Comparison of ENCODE assay signal across 23 cellular contexts in the genomic region with DNA sequence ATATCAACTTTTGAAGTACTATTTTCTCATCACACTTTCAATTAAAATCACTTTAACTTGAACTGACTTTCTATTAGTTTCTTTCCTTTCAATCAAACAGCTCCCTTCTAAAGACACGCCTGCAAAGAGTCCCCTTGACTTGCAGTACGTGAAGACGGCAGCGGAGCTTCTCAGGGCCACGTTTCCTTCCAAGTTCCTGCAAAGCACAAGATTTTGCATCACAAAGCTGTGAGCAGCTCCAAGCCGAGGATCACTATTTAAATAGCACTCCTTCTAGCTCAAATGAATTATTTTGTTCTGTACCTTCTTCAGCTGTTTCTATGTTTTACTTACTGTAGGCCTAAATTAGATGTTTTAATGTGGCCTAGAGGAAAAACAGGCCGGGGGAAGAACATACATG. TPM values are rescaled to one million over a fixed set of nuclear protein-coding genes. Genes with fewer than 3 reads are reported as not detected.
A peak's percentile ranks its signal among the peaks of the same experiment; 100 is the strongest.
DNase-seq lines count a peak whose midpoint lies in the region; ATAC-seq, FAIRE-seq and TF ChIP-seq lines count a peak whose summit lies in the region.
"Had no signal": no experiment of that assay in that cellular context is flagged by ENCODE, and none has a peak within 500 bp of the region (broad histone marks: within the 10 kb centered on the region; RNA-seq: fewer than 3 reads in every experiment).

No MANE protein-coding gene starts in this region.

- CTCF ChIA-PET in H1 (lab: Charles Lee; ENCODE audit: partially characterized antibody) = interaction anchor here (1.1 to 1.7 kb wide), 6 partner anchors 8 to 215 kb away, joined by 3 to 6 read pairs (median 4); no protein-coding TSS in a partner anchor

- H3K9ac ChIP-seq in H9 (ENCODE audit: extremely low read depth, insufficient read length, low read length) = no peak overlapping the region
- no peak overlapping the region for H3K9ac ChIP-seq in H1 (replicated peaks in 1 of 4; ENCODE audit: extremely low read depth in 1 of 4, low read depth in 3 of 4, low read length in 3 of 4)
- no peak overlapping the region for H3K9ac ChIP-seq in iPS-20b (ENCODE audit: low read depth, low read length)

- H4K20me1 ChIP-seq in H9 (ENCODE audit: control insufficient read depth, insufficient read depth, insufficient read length) (no peaks in the 10 kb centered on the region), H1 (replicated peaks in 1 of 2; ENCODE audit: control insufficient read depth in 1 of 2, insufficient read depth in 2 of 2, low read length in 2 of 2) (no peaks in the 10 kb centered on the region)

- H3K27ac Mint-ChIP-seq in H9 = peak overlapping the region in 2 of 3 experiments; percentile 53 to 88; a peak in 4 of 7 replicates
- no peak overlapping the region for H3K27ac Mint-ChIP-seq in T-helper 17 cell
- H3K27ac Mint-ChIP-seq: CD14-positive monocyte had no signal

- no peak overlapping the region for H4K91ac ChIP-seq in H9 (ENCODE audit: insufficient read length, low read depth, low read length)
- no peak overlapping the region for H4K91ac ChIP-seq in H1 (replicated peaks; ENCODE audit: insufficient read length, low read length)

- H3K4me3 ChIP-seq in H1 (ENCODE audit: extremely low read depth in 1 of 4, insufficient read depth in 2 of 4, low read depth in 3 of 4, low read length in 4 of 4) = peak overlapping the region in 1 of 4 experiments; percentile 30; a peak in 1 of 8 replicates
- 0 out of 2 replicates have a peak overlapping the region, but pooled peaks have one; percentile 5 for H3K4me3 ChIP-seq in iPS-20b (ENCODE audit: low read length)
- no peak overlapping the region for H3K4me3 ChIP-seq in aorta (ENCODE audit: low read length in 2 of 2)
- H3K4me3 ChIP-seq: SJCRH30 had no signal

- H3K27me3 ChIP-seq in H9 (ENCODE audit: insufficient read depth, low read length) (no peaks in the 10 kb centered on the region), H1 (replicated peaks in 1 of 4; ENCODE audit: control insufficient read depth in 3 of 4, extremely low read depth in 1 of 4, insufficient read depth in 3 of 4, low read length in 3 of 4) (peaks cover 0 to 1% (median 0%) of the 10 kb centered on the region in 4 experiments; a peak in 1 of 7 replicates), iPS-20b (ENCODE audit: insufficient read depth, low read length) (no peaks in the 10 kb centered on the region), aorta (ENCODE audit: control insufficient read depth in 1 of 2, insufficient read depth in 2 of 2, low read length in 1 of 2) (no peaks in the 10 kb centered on the region)
- H3K27me3 ChIP-seq: SJCRH30 had no signal

- TF ChIP-seq POLR2A in H1 (IDR thresholded peaks at IDR 0.05; ENCODE audit: control extremely low read depth in 1 of 2, low read depth in 2 of 2, low read length in 2 of 2) = no peak
- no peak for TF ChIP-seq POLR2A in GM18505 (IDR thresholded peaks at IDR 0.05; ENCODE audit: borderline replicate concordance, extremely low read depth, insufficient read depth, insufficient read length)

- no peak; a peak in 1 of 4 replicates for TF ChIP-seq RAD21 in H1 (IDR thresholded peaks at IDR 0.05 in 1 of 2, conservative IDR thresholded peaks at IDR 0.05 in 1 of 2; ENCODE audit: low read depth in 2 of 2, low read length in 2 of 2)

- no peaks in the 10 kb centered on the region for H3K79me1 ChIP-seq in H9 (ENCODE audit: insufficient read depth, low read depth, low read length, poor library complexity, severe bottlenecking)
- H3K79me1 ChIP-seq in H1 (ENCODE audit: low read depth, low read length) = no peaks in the 10 kb centered on the region

- POLR2A ChIA-PET in H1 (lab: Charles Lee; ENCODE audit: partially characterized antibody) = interaction anchor here (1.3 kb wide), 1 partner anchor 31 kb away, joined by 4 read pairs; the partner anchor contains the start of genes ACP1 and SH3YL1

- H2BK20ac ChIP-seq in H9 (ENCODE audit: low read depth, low read length, poor library complexity, severe bottlenecking) (no peak overlapping the region), H1 (ENCODE audit: low read length) (no peak overlapping the region)

- H4K8ac ChIP-seq in H9 (replicated peaks; ENCODE audit: insufficient read length, low read depth, low read length) (no peak overlapping the region), H1 (ENCODE audit: extremely low read depth, insufficient read depth, low read length) (no peak overlapping the region)

- no peak overlapping the region for H3K14ac ChIP-seq in H9 (ENCODE audit: insufficient read depth, low read length)
- H3K14ac ChIP-seq in H1 (ENCODE audit: insufficient read length) = no peak overlapping the region

- H2BK5ac ChIP-seq in H9 (ENCODE audit: insufficient read length, low read length) = no peak overlapping the region
- no peak overlapping the region for H2BK5ac ChIP-seq in H1 (ENCODE audit: low read depth, low read length)

- WGBS in H9 (ENCODE audit: extremely low coverage, insufficient read length, low lambda C conversion rate) = no CpG with 5 or more reads among the region's 7 CpGs
- 19% methylated on average over 7 of the region's 7 CpGs; no CpG with 5 or more reads in 1 of the 2 experiments for WGBS in H1 (ENCODE audit: extremely low coverage in 1 of 2, insufficient coverage in 1 of 2, insufficient read length in 1 of 2, insufficient replicate concordance in 2 of 2, low coverage in 1 of 2, low lambda C conversion rate in 2 of 2, missing lambda C conversion rate in 1 of 2), 2 experiments
- 39 to 47% methylated on average over 7 of the region's 7 CpGs for WGBS in aorta, 2 donors

- FAIRE-seq in H1 (lab: Jason Lieb, UNC) = peak; percentile 63
- FAIRE-seq: A204.1, D721Med, GM19239, RCC 7860 had no signal

- H3K18ac ChIP-seq in H9 (ENCODE audit: insufficient read length, low read depth, low read length) (no peak overlapping the region), H1 (ENCODE audit: extremely low read depth, low read length) (no peak overlapping the region)

- H2BK15ac ChIP-seq in H9 (ENCODE audit: low read depth, low read length) = no peak overlapping the region
- no peak overlapping the region for H2BK15ac ChIP-seq in H1 (ENCODE audit: low read length)

- intact Hi-C loops in aorta (cut with DNase I) = no loop called here

- no peak overlapping the region for H3K27ac ChIP-seq in H9 (ENCODE audit: insufficient read length, low read depth, low read length)
- no peak overlapping the region for H3K27ac ChIP-seq in H1 (ENCODE audit: low read depth, low read length)
- H3K27ac ChIP-seq in iPS-20b (ENCODE audit: low read length) = no peak overlapping the region
- no peak overlapping the region for H3K27ac ChIP-seq in aorta (ENCODE audit: low read depth in 1 of 2, low read length in 2 of 2)
- H3K27ac ChIP-seq: SJCRH30 had no signal

- TF ChIP-seq CTCF in H9 (conservative IDR thresholded peaks at IDR 0.05) = no peak
- no peak for TF ChIP-seq CTCF in H1 (IDR thresholded peaks at IDR 0.05; ENCODE audit: control extremely low read depth in 1 of 3, insufficient read depth in 1 of 3, low read depth in 1 of 3, low read length in 3 of 3)

- no peak overlapping the region for H2BK120ac ChIP-seq in H9 (ENCODE audit: low read depth, low read length, poor library complexity, severe bottlenecking)
- no peak overlapping the region for H2BK120ac ChIP-seq in H1 (replicated peaks; ENCODE audit: low read depth, low read length)

- H2AFZ ChIP-seq in H9 (ENCODE audit: low read length) (no peak overlapping the region), H1 (ENCODE audit: low read length) (no peak overlapping the region)

- H3K4me1 Mint-ChIP-seq in H9 (peaks cover 23 to 25% of the 10 kb centered on the region in 2 experiments), T-helper 17 cell (peaks cover 2% of the 10 kb centered on the region)
- H3K4me1 Mint-ChIP-seq: CD14-positive monocyte had no signal

- no peaks in the 10 kb centered on the region for H3K79me2 ChIP-seq in H9 (ENCODE audit: insufficient read depth, low read length)
- H3K79me2 ChIP-seq in H1 (ENCODE audit: control insufficient read depth in 1 of 2, insufficient read depth in 2 of 2, low read length in 2 of 2) = no peaks in the 10 kb centered on the region

- H3K4me2 ChIP-seq in H9 (ENCODE audit: insufficient read depth, insufficient read length, low read length) (no peak overlapping the region), H1 (ENCODE audit: insufficient read depth in 1 of 2, low read depth in 2 of 2, low read length in 2 of 2) (peak overlapping the region in 1 of 2 experiments; percentile 41; a peak in 1 of 4 replicates)

- no peak overlapping the region for H4K5ac ChIP-seq in H9 (ENCODE audit: insufficient read length, low read depth, low read length)
- no peak overlapping the region for H4K5ac ChIP-seq in H1 (ENCODE audit: insufficient read length, low read depth, low read length)

- H2AK5ac ChIP-seq in H9 (ENCODE audit: insufficient read length, low read length) = no peak overlapping the region
- no peak overlapping the region for H2AK5ac ChIP-seq in H1 (ENCODE audit: low read depth, low read length)

- no peak overlapping the region for H3K4ac ChIP-seq in H9 (ENCODE audit: low read depth, low read length)
- H3K4ac ChIP-seq in H1 (replicated peaks; ENCODE audit: insufficient read length, low read depth, low read length) = no peak overlapping the region

- H3T11ph ChIP-seq in H9 (ENCODE audit: low read length) = no peak overlapping the region

- no peak overlapping the region for H3K56ac ChIP-seq in H9 (ENCODE audit: insufficient read length, low read depth, low read length)
- no peak overlapping the region for H3K56ac ChIP-seq in H1 (replicated peaks; ENCODE audit: insufficient read length, low read depth, low read length)

- no peak overlapping the region for H3K23ac ChIP-seq in H9 (ENCODE audit: insufficient read length, low read depth, low read length)
- no peak overlapping the region for H3K23ac ChIP-seq in H1 (ENCODE audit: insufficient read length)

- no peaks in the 10 kb centered on the region for H3K9me3 ChIP-seq in H9 (ENCODE audit: control insufficient read depth, low read depth, low read length)
- H3K9me3 ChIP-seq in H1 (ENCODE audit: insufficient read depth in 2 of 2, low read depth in 1 of 2, low read length in 1 of 2) = no peaks in the 10 kb centered on the region
- no peaks in the 10 kb centered on the region for H3K9me3 ChIP-seq in iPS-20b (ENCODE audit: insufficient read depth, low read depth, low read length)
- H3K9me3 ChIP-seq in T-helper 17 cell (ENCODE audit: control insufficient read depth, low read length, poor library complexity, severe bottlenecking) = no peaks in the 10 kb centered on the region
- no peaks in the 10 kb centered on the region for H3K9me3 ChIP-seq in aorta (ENCODE audit: control insufficient read depth, low read length)
- H3K9me3 ChIP-seq: SJCRH30 had no signal

- DNase-seq in H9 (peak; percentile 73), H1 (ENCODE audit: low read depth in 1 of 2, low spot score in 2 of 2) (peak in 1 of 2 experiments; percentile 36), superior temporal gyrus (ENCODE audit: extremely low spot score) (peak; percentile 24), T-helper 17 cell (no peak), aorta (no peak)
- DNase-seq: DMS53, GF-D8, Kasumi-1, NCI-H1417 treated with DMSO at 0.1 percent for 48 hours, NCI-H187, NCI-H446, NCI-H526, OCI-M1, SJCRH30 had no signal

- peak overlapping the region in 1 of 2 experiments; percentile 65; a peak in 1 of 5 replicates for H3K4me3 Mint-ChIP-seq in H9
- H3K4me3 Mint-ChIP-seq in T-helper 17 cell = no peak overlapping the region
- H3K4me3 Mint-ChIP-seq: CD14-positive monocyte had no signal

- no peaks in the 10 kb centered on the region; a peak in 1 of 8 replicates for H3K36me3 ChIP-seq in H1 (ENCODE audit: control insufficient read depth in 2 of 4, insufficient read depth in 4 of 4, low read length in 3 of 4)
- H3K36me3 ChIP-seq in iPS-20b (ENCODE audit: insufficient read depth, low read depth, low read length) = peaks cover 1% of the 10 kb centered on the region; the same call in 1 of the 2 replicates
- peaks cover 4 to 9% of the 10 kb centered on the region in 2 donors for H3K36me3 ChIP-seq in aorta (ENCODE audit: control insufficient read depth in 1 of 2, insufficient read depth in 2 of 2, low read length in 1 of 2)
- H3K36me3 ChIP-seq: SJCRH30 had no signal

- ATAC-seq in T-helper 17 cell (no peak), GM18505 (IDR thresholded peaks at IDR 0.05; ENCODE audit: unreplicated experiment) (no peak), aorta (ENCODE audit: low FRiP score) (no peak)
- ATAC-seq: HCT116 had no signal

- H3K36me3 Mint-ChIP-seq in H9 (ENCODE audit: insufficient read depth in 1 of 3, low read depth in 3 of 3) (peaks cover 0 to 10% (median 8%) of the 10 kb centered on the region in 3 experiments; a peak in 6 of 7 replicates), T-helper 17 cell (ENCODE audit: low read depth) (peaks cover 2% of the 10 kb centered on the region)

- H3K23me2 ChIP-seq in H9 (ENCODE audit: insufficient read length, low read depth, low read length, poor library complexity, severe bottlenecking) (no peaks in the 10 kb centered on the region), H1 (ENCODE audit: low read depth, low read length) (no peaks in the 10 kb centered on the region)

- H3K9me3 Mint-ChIP-seq in H9 = peaks cover 0 to 2% of the 10 kb centered on the region in 2 experiments; a peak in 1 of 5 replicates
- H3K9me3 Mint-ChIP-seq: CD14-positive monocyte had no signal

- H3K4me1 ChIP-seq in H9 (ENCODE audit: insufficient read depth, low read length) (no peaks in the 10 kb centered on the region), H1 (replicated peaks in 1 of 4; ENCODE audit: control insufficient read depth in 3 of 4, insufficient read depth in 4 of 4, low read length in 3 of 4) (peaks cover 0 to 3% (median 2%) of the 10 kb centered on the region in 4 experiments), iPS-20b (ENCODE audit: insufficient read depth, low read length) (peaks cover 5% of the 10 kb centered on the region; the same call in 1 of the 2 replicates), aorta (ENCODE audit: control insufficient read depth in 1 of 2, insufficient read depth in 2 of 2, low read length in 2 of 2) (no peaks in the 10 kb centered on the region)
- H3K4me1 ChIP-seq: SJCRH30 had no signal

- no peak overlapping the region for H2BK12ac ChIP-seq in H9 (ENCODE audit: insufficient read length, low read depth, low read length)
- no peak overlapping the region for H2BK12ac ChIP-seq in H1 (ENCODE audit: low read depth, low read length)

- TF ChIP-seq EP300 in H1 (IDR thresholded peaks at IDR 0.05; ENCODE audit: borderline replicate concordance in 1 of 2, low read depth in 2 of 2, low read length in 2 of 2) = no peak

- no peaks in the 10 kb centered on the region for H3K27me3 Mint-ChIP-seq in H9 (ENCODE audit: low read depth)
- H3K27me3 Mint-ChIP-seq in T-helper 17 cell = no peaks in the 10 kb centered on the region

RNA-seq across cellular contexts. Expression of gene SH3YL1, which starts 30.8 kb away (rescaled TPM):
- total RNA-seq in H9 (2021) (25.3 and 26.5 TPM in 2 replicates), T-helper 17 cell (10 to 100 TPM; 35.4 to 53.3 TPM), aorta (10 to 100 TPM; 25.9 to 37.3 TPM)
- 31.4 and 37.2 TPM in 2 replicates for total RNA-seq in H1 (2021; fragmentation: NEBNext Ultra II Directional; extraction: Animal tissue kit (Norgen Biotek cat#: 25700))
- polyA plus RNA-seq in H1 (2011; rRNA removed) (12.9 and 13.6 TPM in 2 replicates), aorta (10 to 100 TPM; 27.8 to 33.4 TPM)
- polyA plus RNA-seq in H1 (2011; cell fraction: cytosol; rRNA removed) = 22.5 TPM
- polyA plus RNA-seq in H1 (2011; cell fraction: nucleus; rRNA removed) = 28.4 TPM
- polyA plus RNA-seq in H1 (2012, experiment 1 of 2) = 24.6 to 32.5 TPM (median 25.7 TPM) in 4 replicates
- polyA plus RNA-seq in H1 (2012, experiment 2 of 2) = 5.9 TPM
- 27.9 TPM for polyA plus RNA-seq in H1 (2013, experiment 1 of 2)
- 26.7 TPM for polyA plus RNA-seq in H1 (2013, experiment 2 of 2)
- polyA minus RNA-seq in H1 (2011; rRNA and poly(A)+ RNA removed) = 18.9 and 19.0 TPM in 2 replicates
- 15.1 TPM for polyA minus RNA-seq in H1 (2011; cell fraction: cytosol; rRNA and poly(A)+ RNA removed)
- polyA minus RNA-seq in H1 (2011; cell fraction: nucleus; rRNA and poly(A)+ RNA removed) = 44.6 TPM

RNA-seq across cellular contexts. Expression of gene ACP1, which starts 31.7 kb away (rescaled TPM):
- 135 and 143 TPM in 2 replicates for total RNA-seq in H9 (2021)
- 150 and 155 TPM in 2 replicates for total RNA-seq in H1 (2021; fragmentation: NEBNext Ultra II Directional; extraction: Animal tissue kit (Norgen Biotek cat#: 25700))
- polyA plus RNA-seq in H1 (2011; rRNA removed) = 78.7 and 115 TPM in 2 replicates
- polyA plus RNA-seq in H1 (2011; cell fraction: cytosol; rRNA removed) = 169 TPM
- polyA plus RNA-seq in H1 (2011; cell fraction: nucleus; rRNA removed) = 96.8 TPM
- 165 to 214 TPM (median 182 TPM) in 4 replicates for polyA plus RNA-seq in H1 (2012, experiment 1 of 2)
- 60.1 TPM for polyA plus RNA-seq in H1 (2012, experiment 2 of 2)
- polyA plus RNA-seq in H1 (2013, experiment 1 of 2) = 107 TPM
- 106 TPM for polyA plus RNA-seq in H1 (2013, experiment 2 of 2)
- 107 and 121 TPM in 2 replicates for polyA minus RNA-seq in H1 (2011; rRNA and poly(A)+ RNA removed)
- 83.2 TPM for polyA minus RNA-seq in H1 (2011; cell fraction: cytosol; rRNA and poly(A)+ RNA removed)
- polyA minus RNA-seq in H1 (2011; cell fraction: nucleus; rRNA and poly(A)+ RNA removed) = 78.8 TPM
- 10 to 100 TPM; 71.2 to 87.2 TPM for total RNA-seq in T-helper 17 cell
- total RNA-seq in aorta = 10 to 100 TPM; 49.8 to 56.5 TPM
- polyA plus RNA-seq in aorta = 100 to 1,000 TPM in 1 of 2 donors, 10 to 100 TPM in 1; 75.6 to 130 TPM

RNA-seq across cellular contexts. Expression of gene ALKAL2, which starts 54.9 kb away (rescaled TPM):
- 0.48 and 0.68 TPM in 2 replicates for total RNA-seq in H9 (2021)
- total RNA-seq in H1 (2021; fragmentation: NEBNext Ultra II Directional; extraction: Animal tissue kit (Norgen Biotek cat#: 25700)) = 10.4 and 11.5 TPM in 2 replicates
- 4.3 and 4.6 TPM in 2 replicates for polyA plus RNA-seq in H1 (2011; rRNA removed)
- polyA plus RNA-seq in H1 (2011; cell fraction: cytosol; rRNA removed) = 5.4 TPM
- polyA plus RNA-seq in H1 (2011; cell fraction: nucleus; rRNA removed) = 7.2 TPM
- polyA plus RNA-seq in H1 (2012, experiment 1 of 2) = 4.5 to 6.0 TPM (median 4.9 TPM) in 4 replicates
- polyA plus RNA-seq in H1 (2012, experiment 2 of 2) = 2.0 TPM
- polyA plus RNA-seq in H1 (2013, experiment 1 of 2) = 11.7 TPM
- polyA plus RNA-seq in H1 (2013, experiment 2 of 2) = 12.0 TPM
- 2.8 and 4.6 TPM in 2 replicates for polyA minus RNA-seq in H1 (2011; rRNA and poly(A)+ RNA removed)
- polyA minus RNA-seq in H1 (2011; cell fraction: cytosol; rRNA and poly(A)+ RNA removed) = 6.0 TPM
- 7.4 TPM for polyA minus RNA-seq in H1 (2011; cell fraction: nucleus; rRNA and poly(A)+ RNA removed)
- total RNA-seq in T-helper 17 cell = 1 to 10 TPM in 1 of 2 donors, not detected in 1; 1.0 TPM
- 10 to 100 TPM; 14.3 to 21.2 TPM for total RNA-seq in aorta
- 1 to 10 TPM; 5.1 to 5.6 TPM for polyA plus RNA-seq in aorta
- total RNA-seq: MCF 10A had no signal
- polyA plus RNA-seq: CD14-positive monocyte had no signal

Comparison
In these comparisons a context has a peak if more than half of its experiments do, and no peak if none do; other contexts are left out.
1. DNase-seq: peak in H9 (single experiment) and superior temporal gyrus (single experiment); none in T-helper 17 cell (0 of 3) and aorta (0 of 2).